Comparison of ENCODE assay signal across 8 cellular contexts in genomic region chr9:89375181-89375760, GRCh38. TPM values are rescaled to one million over a fixed set of nuclear protein-coding genes. Genes with fewer than 3 reads are reported as not detected.
DNase-seq lines count a peak whose midpoint lies in the region; ATAC-seq and TF ChIP-seq lines count a peak whose summit lies in the region.

No MANE protein-coding gene starts in this region.

- TF ChIP-seq CTCF in CD8-positive, alpha-beta T cell (IDR thresholded peaks at IDR 0.05): no peak

- no peak overlapping the region for H3K9ac ChIP-seq in mucosa of rectum (ENCODE audit: low read depth in 1 of 2, low read length in 2 of 2)
- no peak overlapping the region for H3K9ac ChIP-seq in trophoblast cell (ENCODE audit: low read length)

- H3K4me3 ChIP-seq in CD8-positive, alpha-beta T cell (ENCODE audit: low read depth, low read length): no peak overlapping the region
- H3K4me3 ChIP-seq in mucosa of rectum (ENCODE audit: low read length in 2 of 2): no peak overlapping the region
- H3K4me3 ChIP-seq in trophoblast cell (ENCODE audit: low read depth, low read length): no peak overlapping the region

- H3K4me1 Mint-ChIP-seq in CD8-positive, alpha-beta T cell (ENCODE audit: low read depth): peaks cover 45% of the 10 kb centered on the region
- peaks cover 62% of the 10 kb centered on the region for H3K4me1 Mint-ChIP-seq in activated CD4-positive, alpha-beta memory T cell treated with anti-CD3 and anti-CD28 coated beads, Interleukin-2, amount 10 ng/mL, durations not matched to agents 7 days and 5 days

- no peak overlapping the region for H3K4ac ChIP-seq in trophoblast cell (ENCODE audit: low read depth, low read length)

- DNase-seq in CD8-positive, alpha-beta T cell: peak in 1 of 7 experiments; percentile 37
- peak; percentile 63 for DNase-seq in activated CD4-positive, alpha-beta memory T cell treated with anti-CD3 and anti-CD28 coated beads, Interleukin-2, amount 10 ng/mL, durations not matched to agents 7 days and 5 days
- DNase-seq in D341Med (ENCODE audit: low spot score): no peak
- no peak for DNase-seq in trophoblast cell
- DNase-seq in iPS-NIHi7 (ENCODE audit: extremely low spot score): no peak

- no peak overlapping the region for H2BK12ac ChIP-seq in trophoblast cell (ENCODE audit: low read length)

- no peaks in the 10 kb centered on the region for H3K9me3 Mint-ChIP-seq in CD8-positive, alpha-beta T cell
- H3K9me3 Mint-ChIP-seq in activated CD4-positive, alpha-beta memory T cell treated with anti-CD3 and anti-CD28 coated beads, Interleukin-2, amount 10 ng/mL, durations not matched to agents 7 days and 5 days: no peaks in the 10 kb centered on the region

- H3K18ac ChIP-seq in trophoblast cell (ENCODE audit: low read length): no peak overlapping the region

- no peak overlapping the region for H2BK120ac ChIP-seq in trophoblast cell (ENCODE audit: insufficient read depth, low read length, poor library complexity)

- peaks cover 40% of the 10 kb centered on the region for H3K36me3 ChIP-seq in CD8-positive, alpha-beta T cell (ENCODE audit: insufficient read depth, low read length)
- H3K36me3 ChIP-seq in mucosa of rectum (ENCODE audit: control insufficient read depth in 2 of 2, insufficient read depth in 2 of 2, low read length in 2 of 2) (peaks cover 3 to 9% of the 10 kb centered on the region in 2 donors), trophoblast cell (ENCODE audit: control insufficient read depth in 1 of 2, insufficient read depth in 2 of 2, low read length in 2 of 2) (peaks cover 0 to 6% of the 10 kb centered on the region in 2 experiments)

- H4K12ac ChIP-seq in trophoblast cell (ENCODE audit: low read depth, low read length): no peak overlapping the region

- H2AFZ ChIP-seq in trophoblast cell (ENCODE audit: insufficient read depth, low read length, poor library complexity): no peak overlapping the region

- ATAC-seq in CD8-positive, alpha-beta T cell: peak; percentile 18
- ATAC-seq in GM19035 (IDR thresholded peaks at IDR 0.05; ENCODE audit: unreplicated experiment) (peak; percentile 65), HG03439 (IDR thresholded peaks at IDR 0.05; ENCODE audit: unreplicated experiment) (peak; percentile 53)

- H3K27me3 ChIP-seq in CD8-positive, alpha-beta T cell (ENCODE audit: insufficient read depth, low read length): no peaks in the 10 kb centered on the region
- no peaks in the 10 kb centered on the region for H3K27me3 ChIP-seq in mucosa of rectum (ENCODE audit: control insufficient read depth in 2 of 2, insufficient read depth in 2 of 2, low read length in 2 of 2)
- H3K27me3 ChIP-seq in trophoblast cell (ENCODE audit: insufficient read depth, low read length): no peaks in the 10 kb centered on the region

- no peak overlapping the region for H3K4me3 Mint-ChIP-seq in CD8-positive, alpha-beta T cell
- H3K4me3 Mint-ChIP-seq in activated CD4-positive, alpha-beta memory T cell treated with anti-CD3 and anti-CD28 coated beads, Interleukin-2, amount 10 ng/mL, durations not matched to agents 7 days and 5 days: no peak overlapping the region

- intact Hi-C loops in CD8-positive, alpha-beta T cell (cut with DNase I, micrococcal nuclease): no loop called here

- no peak overlapping the region for H2AK5ac ChIP-seq in trophoblast cell (ENCODE audit: low read length)

- H3K27ac Mint-ChIP-seq in CD8-positive, alpha-beta T cell: peak overlapping the region; percentile 88
- peak overlapping the region; percentile 82 for H3K27ac Mint-ChIP-seq in activated CD4-positive, alpha-beta memory T cell treated with anti-CD3 and anti-CD28 coated beads, Interleukin-2, amount 10 ng/mL, durations not matched to agents 7 days and 5 days

- peak overlapping the region; percentile 28 for H3K27ac ChIP-seq in CD8-positive, alpha-beta T cell (ENCODE audit: low read depth, low read length)
- H3K27ac ChIP-seq in mucosa of rectum (ENCODE audit: low read depth in 2 of 2, low read length in 2 of 2): peak overlapping the region; percentile 16 to 58
- H3K27ac ChIP-seq in trophoblast cell (ENCODE audit: low read depth, low read length): no peak overlapping the region

- H3K9me3 ChIP-seq in CD8-positive, alpha-beta T cell (ENCODE audit: low read length): no peaks in the 10 kb centered on the region
- H3K9me3 ChIP-seq in mucosa of rectum (ENCODE audit: control insufficient read depth in 2 of 2, low read length in 2 of 2) (peaks cover 0 to 1% of the 10 kb centered on the region in 2 donors), trophoblast cell (ENCODE audit: insufficient read depth, low read depth, low read length) (peaks cover 9% of the 10 kb centered on the region)

- H2BK5ac ChIP-seq in trophoblast cell (ENCODE audit: low read depth, low read length, poor library complexity): no peak overlapping the region

- no peak overlapping the region for H3K14ac ChIP-seq in trophoblast cell (ENCODE audit: low read length)

- no peak overlapping the region for H4K8ac ChIP-seq in trophoblast cell (ENCODE audit: low read depth, low read length)

- H3K4me2 ChIP-seq in trophoblast cell (ENCODE audit: low read length): no peak overlapping the region

- H3K79me1 ChIP-seq in trophoblast cell (ENCODE audit: low read length): no peaks in the 10 kb centered on the region

- H4K91ac ChIP-seq in trophoblast cell (ENCODE audit: low read depth, low read length): no peak overlapping the region

- no peaks in the 10 kb centered on the region for H3K79me2 ChIP-seq in trophoblast cell (ENCODE audit: control insufficient read depth, insufficient read depth, low read length, poor library complexity)

- no peak overlapping the region for H3K23ac ChIP-seq in trophoblast cell (ENCODE audit: low read length)

- peaks cover 41% of the 10 kb centered on the region for H3K36me3 Mint-ChIP-seq in CD8-positive, alpha-beta T cell
- peaks cover 49% of the 10 kb centered on the region for H3K36me3 Mint-ChIP-seq in activated CD4-positive, alpha-beta memory T cell treated with anti-CD3 and anti-CD28 coated beads, Interleukin-2, amount 10 ng/mL, durations not matched to agents 7 days and 5 days (ENCODE audit: low read depth)

- WGBS in trophoblast cell (ENCODE audit: extremely low coverage, insufficient coverage, insufficient read length): no CpG with 5 or more reads among the region's 8 CpGs

- POLR2A ChIA-PET in CD8-positive, alpha-beta T cell (lab: Charles Lee): no interaction called here
- POLR2A ChIA-PET in activated CD4-positive, alpha-beta memory T cell treated with anti-CD3 and anti-CD28 coated beads, Interleukin-2, amount 10 ng/mL, durations not matched to agents 7 days and 5 days (lab: Charles Lee): interaction anchor here (0.8 to 1.6 kb wide), 5 partner anchors 13 to 148 kb away, joined by 3 to 5 read pairs (median 4); no protein-coding TSS in a partner anchor

- CTCF ChIA-PET in CD8-positive, alpha-beta T cell (lab: Charles Lee): interaction anchor here (0.8 to 1.4 kb wide), 5 partner anchors 9 to 200 kb away, joined by 3 to 4 read pairs (median 3); no protein-coding TSS in a partner anchor
- CTCF ChIA-PET in activated CD4-positive, alpha-beta memory T cell treated with anti-CD3 and anti-CD28 coated beads, Interleukin-2, amount 10 ng/mL, durations not matched to agents 7 days and 5 days (lab: Charles Lee): interaction anchor here (1.8 kb wide), 1 partner anchor 173 kb away, joined by 9 read pairs; no protein-coding TSS in a partner anchor

- H3K4me1 ChIP-seq in CD8-positive, alpha-beta T cell (ENCODE audit: insufficient read depth, low read length): peaks cover 14% of the 10 kb centered on the region
- H3K4me1 ChIP-seq in mucosa of rectum (ENCODE audit: control insufficient read depth in 2 of 2, insufficient read depth in 2 of 2, low read length in 2 of 2) (peaks cover 0 to 4% of the 10 kb centered on the region in 2 donors), trophoblast cell (ENCODE audit: control insufficient read depth in 1 of 2, insufficient read depth in 2 of 2, low read length in 2 of 2) (peaks cover 4 to 9% of the 10 kb centered on the region in 2 experiments)

- no peaks in the 10 kb centered on the region for H3K27me3 Mint-ChIP-seq in CD8-positive, alpha-beta T cell (ENCODE audit: low read depth)
- no peaks in the 10 kb centered on the region for H3K27me3 Mint-ChIP-seq in activated CD4-positive, alpha-beta memory T cell treated with anti-CD3 and anti-CD28 coated beads, Interleukin-2, amount 10 ng/mL, durations not matched to agents 7 days and 5 days

RNA-seq across cellular contexts. Expression of gene SECISBP2, which starts 57.0 kb away (rescaled TPM):
- total RNA-seq in CD8-positive, alpha-beta T cell: 10 to 100 TPM; 90.2 to 92.1 TPM
- total RNA-seq in activated CD4-positive, alpha-beta memory T cell treated with anti-CD3 and anti-CD28 coated beads, Interleukin-2, amount 10 ng/mL, durations not matched to agents 7 days and 5 days: 10 to 100 TPM; 35.2 to 35.7 TPM
- 32.7 and 32.9 TPM in 2 replicates for polyA plus RNA-seq in trophoblast cell (2013)
